Comparison of ENCODE assay signal across 15 cellular contexts in genomic region chr11:128417607-128418324, GRCh38.
DNase-seq lines count a peak whose midpoint lies in the region; ATAC-seq, FAIRE-seq and TF ChIP-seq lines count a peak whose summit lies in the region.
"Had no signal": no experiment of that assay in that cellular context is flagged by ENCODE, and none has a peak within 500 bp of the region (broad histone marks: within the 10 kb centered on the region; RNA-seq: fewer than 3 reads in every experiment).

No MANE protein-coding gene starts in this region.

- TF ChIP-seq CTCF in astrocyte (IDR thresholded peaks at IDR 0.05; ENCODE audit: insufficient read depth, low read depth, low read length) (no peak), keratinocyte (optimal IDR thresholded peaks at IDR 0.05 in 1 of 3, IDR thresholded peaks at IDR 0.05 in 1 of 3, conservative IDR thresholded peaks at IDR 0.05 in 1 of 3; ENCODE audit: extremely low read depth in 1 of 3, insufficient read depth in 2 of 3, low read length in 3 of 3) (no peak)

- H3K9me3 ChIP-seq in astrocyte (ENCODE audit: insufficient read depth, low read depth, low read length) (no peaks in the 10 kb centered on the region), keratinocyte (ENCODE audit: control insufficient read depth, low read depth, low read length) (no peaks in the 10 kb centered on the region), skeletal muscle satellite cell (replicated peaks; ENCODE audit: low read length) (no peaks in the 10 kb centered on the region)

- H3K27me3 ChIP-seq in astrocyte (ENCODE audit: insufficient read depth, low read length) (no peaks in the 10 kb centered on the region), keratinocyte (ENCODE audit: control insufficient read depth, extremely low read depth, insufficient read depth, low read length) (no peaks in the 10 kb centered on the region), skeletal muscle satellite cell (ENCODE audit: control insufficient read depth, insufficient read depth, low read length) (no peaks in the 10 kb centered on the region)

- dilution Hi-C loops in keratinocyte (cut with MboI; ENCODE audit: extremely low pct_ligation_motif_present, low sequenced_read_pairs) = no loop called here

- no peaks in the 10 kb centered on the region for H3K27me3 Mint-ChIP-seq in astrocyte (ENCODE audit: low read depth, unreplicated experiment)

- peak; percentile 77 for DNase-seq in GM04504 (ENCODE audit: low read depth)
- peak; percentile 95 for DNase-seq in astrocyte (ENCODE audit: low read depth)
- no peak for DNase-seq in keratinocyte (ENCODE audit: low read depth, low spot score)
- no peak for DNase-seq in activated naive CD4-positive, alpha-beta T cell treated with anti-CD3 and anti-CD28 coated beads, Interleukin-2, amount 50 U/mL, for 72 hours (ENCODE audit: low spot score in 2 of 2)
- DNase-seq: activated CD4-positive, alpha-beta T cell treated with anti-CD3 and anti-CD28 coated beads, Interleukin-2, amount 50 U/mL, for 1 hour; activated naive CD4-positive, alpha-beta T cell treated with anti-CD3 and anti-CD28 coated beads, Interleukin-2, amount 50 U/mL, for 16 hours; DMS79; H9; left colon; SHP77 treated with DMSO at 0.1 percent for 48 hours had no signal

- ATAC-seq in GM19455 (IDR thresholded peaks at IDR 0.05; ENCODE audit: unreplicated experiment) (no peak), HG03095 (IDR thresholded peaks at IDR 0.05; ENCODE audit: unreplicated experiment) (no peak), GM21381 (IDR thresholded peaks at IDR 0.05; ENCODE audit: unreplicated experiment) (no peak)
- ATAC-seq in activated naive CD4-positive, alpha-beta T cell treated with anti-CD3 and anti-CD28 coated beads, Interleukin-2, amount 50 U/mL, for 72 hours = no peak

- H3K4me1 Mint-ChIP-seq in astrocyte (ENCODE audit: low read depth, unreplicated experiment) = peaks cover 34% of the 10 kb centered on the region

- FAIRE-seq in astrocyte (lab: Jason Lieb, UNC) (peak; percentile 95), keratinocyte (lab: Jason Lieb, UNC) (peak; percentile 70)

- no peaks in the 10 kb centered on the region for H3K9me1 ChIP-seq in keratinocyte (ENCODE audit: control insufficient read depth, extremely low read depth, insufficient read depth, low read length)

- no peak overlapping the region for H3K27ac Mint-ChIP-seq in astrocyte (ENCODE audit: unreplicated experiment)
- H3K27ac Mint-ChIP-seq in activated naive CD4-positive, alpha-beta T cell treated with anti-CD3 and anti-CD28 coated beads, Interleukin-2, amount 50 U/mL, for 72 hours = no peak overlapping the region
- H3K27ac Mint-ChIP-seq: H9 had no signal

- H3K27ac ChIP-seq in astrocyte (ENCODE audit: low read depth, low read length) (peak overlapping the region; percentile 48), keratinocyte (ENCODE audit: control insufficient read depth, insufficient read depth, low read length) (no peak overlapping the region)

- H4K20me1 ChIP-seq in astrocyte (ENCODE audit: insufficient read depth, low read length) = no peaks in the 10 kb centered on the region
- H4K20me1 ChIP-seq in keratinocyte (ENCODE audit: control insufficient read depth, extremely low read depth, insufficient read depth, low read length) = no peaks in the 10 kb centered on the region

- no peak overlapping the region for H3K4me3 Mint-ChIP-seq in astrocyte (ENCODE audit: unreplicated experiment)
- H3K4me3 Mint-ChIP-seq: H9 had no signal

- no peaks in the 10 kb centered on the region for H3K36me3 ChIP-seq in astrocyte (ENCODE audit: insufficient read depth, low read length)
- H3K36me3 ChIP-seq in keratinocyte (ENCODE audit: control insufficient read depth in 2 of 2, extremely low read depth in 1 of 2, insufficient read depth in 2 of 2, low read length in 2 of 2) = no peaks in the 10 kb centered on the region
- H3K36me3 ChIP-seq in skeletal muscle satellite cell (ENCODE audit: insufficient read depth, low read length) = no peaks in the 10 kb centered on the region

- H3K9me3 Mint-ChIP-seq in astrocyte (ENCODE audit: unreplicated experiment) = no peaks in the 10 kb centered on the region
- no peaks in the 10 kb centered on the region for H3K9me3 Mint-ChIP-seq in activated naive CD4-positive, alpha-beta T cell treated with anti-CD3 and anti-CD28 coated beads, Interleukin-2, amount 50 U/mL, for 72 hours
- H3K9me3 Mint-ChIP-seq: H9 had no signal

- no peak overlapping the region for H3K9ac ChIP-seq in astrocyte (ENCODE audit: low read length)
- H3K9ac ChIP-seq in keratinocyte (ENCODE audit: control insufficient read depth, extremely low read depth, insufficient read depth, low read length) = no peak overlapping the region
- H3K9ac ChIP-seq in skeletal muscle satellite cell (ENCODE audit: low read depth, low read length) = no peak overlapping the region

- H3K36me3 Mint-ChIP-seq in astrocyte (ENCODE audit: low read depth, unreplicated experiment) = no peaks in the 10 kb centered on the region
- peaks cover 0 to 9% of the 10 kb centered on the region in 2 donors for H3K36me3 Mint-ChIP-seq in activated naive CD4-positive, alpha-beta T cell treated with anti-CD3 and anti-CD28 coated beads, Interleukin-2, amount 50 U/mL, for 72 hours

- H3K4me2 ChIP-seq in astrocyte (ENCODE audit: low read length) = peak overlapping the region; percentile 30
- no peak overlapping the region for H3K4me2 ChIP-seq in keratinocyte (ENCODE audit: control insufficient read depth, extremely low read depth, insufficient read depth, low read depth, low read length)
- H3K4me2 ChIP-seq in skeletal muscle satellite cell (ENCODE audit: low read length) = peak overlapping the region; percentile 2

- H2AFZ ChIP-seq in astrocyte (ENCODE audit: low read depth, low read length) (no peak overlapping the region), keratinocyte (ENCODE audit: control insufficient read depth, low read length) (peak overlapping the region; percentile 29)

- no peak overlapping the region for H3K4me3 ChIP-seq in astrocyte (ENCODE audit: insufficient read depth, low read depth, low read length)
- H3K4me3 ChIP-seq in keratinocyte (ENCODE audit: control insufficient read depth in 2 of 3, extremely low read depth in 1 of 3, insufficient read depth in 2 of 3, low read depth in 1 of 3, low read length in 3 of 3) = no peak overlapping the region
- no peak overlapping the region for H3K4me3 ChIP-seq in skeletal muscle satellite cell (ENCODE audit: low read length)
- H3K4me3 ChIP-seq: skin epidermis had no signal

- H3K79me2 ChIP-seq in astrocyte (ENCODE audit: insufficient read depth, low read length) = no peaks in the 10 kb centered on the region
- no peaks in the 10 kb centered on the region for H3K79me2 ChIP-seq in keratinocyte (ENCODE audit: control insufficient read depth, insufficient read depth, low read length)

- H3K4me1 ChIP-seq in astrocyte (ENCODE audit: insufficient read depth, low read length) (peaks cover 26% of the 10 kb centered on the region), keratinocyte (ENCODE audit: control insufficient read depth, extremely low read depth, insufficient read depth, low read length) (no peaks in the 10 kb centered on the region), skeletal muscle satellite cell (ENCODE audit: control insufficient read depth, insufficient read depth, low read length) (peaks cover 14% of the 10 kb centered on the region)

Comparison
In these comparisons a context has a peak if more than half of its experiments do, and no peak if none do; other contexts are left out.
1. DNase-seq: peak in GM04504 (single experiment) and astrocyte (single experiment); none in keratinocyte (single experiment) and activated naive CD4-positive, alpha-beta T cell treated with anti-CD3 and anti-CD28 coated beads, Interleukin-2, amount 50 U/mL, for 72 hours (0 of 2).